5 cellular contexts compared by ENCODE assay signal in the genomic region with DNA sequence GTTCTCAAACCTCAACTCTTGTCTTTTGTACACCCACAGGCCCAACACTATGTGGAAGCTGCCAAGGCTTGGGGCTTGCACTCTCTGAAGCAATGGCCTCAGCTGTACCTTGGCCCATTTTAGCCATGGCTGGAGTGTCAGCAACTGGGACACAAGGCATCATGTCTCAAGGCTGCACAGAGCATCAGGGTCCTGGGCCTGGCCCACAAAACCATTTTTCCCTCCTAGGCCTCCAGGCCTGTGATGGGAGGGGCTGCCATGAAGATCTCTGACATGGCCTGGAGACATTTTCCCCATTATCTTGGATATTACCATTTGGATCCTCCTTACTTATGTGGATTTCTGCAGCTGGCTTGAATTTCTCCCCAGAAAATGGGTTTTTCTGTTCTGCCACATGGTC. TPM values are rescaled to one million over a fixed set of nuclear protein-coding genes. Genes with fewer than 3 reads are reported as not detected.
"Had no signal": no experiment of that assay in that cellular context is flagged by ENCODE, and none has a peak within 500 bp of the region (broad histone marks: within the 10 kb centered on the region; RNA-seq: fewer than 3 reads in every experiment).

No MANE protein-coding gene starts in this region.

RNA-seq across cellular contexts. Expression of gene MYL3, which starts 39.9 kb away (rescaled TPM):
- total RNA-seq: HepG2, HT-29, HT1080, IMR-90 had no signal
- polyA plus RNA-seq: HepG2, IgD-negative memory B cell had no signal

RNA-seq across cellular contexts. Expression of gene PTH1R, which starts 54.2 kb away (rescaled TPM):
- total RNA-seq: HepG2, HT-29 had no signal
- polyA plus RNA-seq: HepG2, IgD-negative memory B cell had no signal
